Comparison of ENCODE assay signal across 8 cellular contexts in genomic region chr2:97806738-97807618, GRCh38.
A peak's percentile ranks its signal among the peaks of the same experiment; 100 is the strongest.
DNase-seq lines count a peak whose midpoint lies in the region; ATAC-seq and TF ChIP-seq lines count a peak whose summit lies in the region.

No MANE protein-coding gene starts in this region.

- POLR2A ChIA-PET in OCI-LY7 (lab: Charles Lee), result interaction anchor here (0.6 kb wide), 1 partner anchor 1172 kb away, joined by 6 read pairs; no protein-coding TSS in a partner anchor
- POLR2A ChIA-PET in naive thymus-derived CD8-positive, alpha-beta T cell (lab: Charles Lee), result no interaction called here

- no peak overlapping the region for H3K4me3 Mint-ChIP-seq in naive thymus-derived CD8-positive, alpha-beta T cell

- TF ChIP-seq EP300 in esophagus muscularis mucosa (IDR thresholded peaks at IDR 0.05), result no peak

- H3K9me3 ChIP-seq in OCI-LY7 (ENCODE audit: low read length) (no peaks in the 10 kb centered on the region), esophagus muscularis mucosa (no peaks in the 10 kb centered on the region)

- H3K4me3 ChIP-seq in OCI-LY7 (ENCODE audit: low read depth, low read length, poor library complexity, severe bottlenecking) (no peak overlapping the region), esophagus muscularis mucosa (no peak overlapping the region)

- H3K27me3 ChIP-seq in esophagus muscularis mucosa, result no peaks in the 10 kb centered on the region

- TF ChIP-seq CTCF in OCI-LY7 (conservative IDR thresholded peaks at IDR 0.05; ENCODE audit: low read length), result peak; percentile 96
- peak; percentile 91 to 97 (median 93) for TF ChIP-seq CTCF in esophagus muscularis mucosa (IDR thresholded peaks at IDR 0.05)

- BruUV-seq in OCI-LY7 (replicated peaks; lab: Mats Ljungman, UMichigan), result no TSS peak

- intact Hi-C loops in OCI-LY7 (cut with micrococcal nuclease; ENCODE audit: unreplicated experiment) (loop anchor here (1.0 to 2.0 kb wide), 4 partner anchors 186 to 578 kb away; no protein-coding TSS in a partner anchor), esophagus muscularis mucosa (cut with DNase I) (loop anchor here (2.0 to 5.0 kb wide), 3 partner anchors 380 to 578 kb away; no protein-coding TSS in a partner anchor)

- no peaks in the 10 kb centered on the region for H3K9me3 Mint-ChIP-seq in naive thymus-derived CD8-positive, alpha-beta T cell

- H3K79me2 ChIP-seq in OCI-LY7 (ENCODE audit: insufficient read depth, low read depth, low read length), result no peaks in the 10 kb centered on the region

- H3K9me2 ChIP-seq in OCI-LY7 (ENCODE audit: insufficient read depth, low read length), result no peaks in the 10 kb centered on the region

- in situ Hi-C loops in KBM-7 (cut with MboI; ENCODE audit: low pct_unique_long_range_greater_than_20kb, low sequenced_read_pairs), result loop anchor here (25.0 kb wide), 1 partner anchor 580 kb away; no protein-coding TSS in a partner anchor

- H3K36me3 ChIP-seq in OCI-LY7 (ENCODE audit: insufficient read depth, low read length), result peaks cover 40% of the 10 kb centered on the region; the same call in 1 of the 2 replicates
- peaks cover 20 to 76% (median 56%) of the 10 kb centered on the region in 4 donors for H3K36me3 ChIP-seq in esophagus muscularis mucosa

- H3K36me3 Mint-ChIP-seq in naive thymus-derived CD8-positive, alpha-beta T cell, result peaks cover 5 to 55% (median 22%) of the 10 kb centered on the region in 3 donors

- peaks cover 5% of the 10 kb centered on the region for H3K4me1 ChIP-seq in OCI-LY7 (ENCODE audit: insufficient read depth, low read length, poor library complexity, severe bottlenecking)
- H3K4me1 ChIP-seq in esophagus muscularis mucosa, result peaks cover 0 to 11% (median 9%) of the 10 kb centered on the region in 4 donors

- no peaks in the 10 kb centered on the region for H4K20me1 ChIP-seq in OCI-LY7 (ENCODE audit: insufficient read depth, low read length)

- DNase-seq in AG20443 (ENCODE audit: low spot score), result peak; percentile 92
- peak; percentile 48 for DNase-seq in GM19240 (ENCODE audit: insufficient read length, low spot score)
- DNase-seq in KBM-7, result peak; percentile 71
- DNase-seq in OCI-LY7 (ENCODE audit: low spot score), result peak; percentile 79
- peak; percentile 65 for DNase-seq in activated T-cell treated with anti-CD3 and anti-CD28 coated beads for 4 hours
- no peak for DNase-seq in esophagus muscularis mucosa (ENCODE audit: extremely low spot score)
- DNase-seq in naive thymus-derived CD8-positive, alpha-beta T cell, result peak; percentile 60 to 84 (median 72)
- DNase-seq in stimulated activated CD8-positive, alpha-beta memory T cell treated with anti-CD3 and anti-CD28 coated beads, Interleukin-7, amount 100 ng/mL, for 48 hours (ENCODE audit: extremely low read depth in 1 of 2, low read depth in 1 of 2), result peak; percentile 54 to 57

- no peak overlapping the region for H2AFZ ChIP-seq in OCI-LY7 (ENCODE audit: low read length)

- H3K4me2 ChIP-seq in OCI-LY7 (ENCODE audit: low read length), result no peak overlapping the region

- H3K4me1 Mint-ChIP-seq in naive thymus-derived CD8-positive, alpha-beta T cell, result peaks cover 0 to 3% (median 0%) of the 10 kb centered on the region in 4 donors

- peak; percentile 99 for ATAC-seq in naive thymus-derived CD8-positive, alpha-beta T cell

- no peaks in the 10 kb centered on the region for H3K27me3 Mint-ChIP-seq in naive thymus-derived CD8-positive, alpha-beta T cell

- whole genome bisulfite sequencing in esophagus muscularis mucosa, result 25% methylated on average over 12 of the region's 12 CpGs

- peak overlapping the region in 2 of 10 donors; percentile 4 to 18 for H3K27ac Mint-ChIP-seq in naive thymus-derived CD8-positive, alpha-beta T cell

- H3K27ac ChIP-seq in OCI-LY7 (ENCODE audit: low read depth, low read length, poor library complexity, severe bottlenecking) (no peak overlapping the region), esophagus muscularis mucosa (replicated peaks in 1 of 4) (no peak overlapping the region)

- CTCF ChIA-PET in OCI-LY7 (lab: Charles Lee; ENCODE audit: unreplicated experiment), result interaction anchor here (0.8 kb wide), 1 partner anchor 462 kb away, joined by 3 read pairs; no protein-coding TSS in a partner anchor

- TF ChIP-seq POLR2A in esophagus muscularis mucosa (IDR thresholded peaks at IDR 0.05; ENCODE audit: low read depth), result no peak
